In genomic region chr13:95500136-95500718, GRCh38 we compare ENCODE assay signal across 24 cellular contexts. TPM values are rescaled to one million over a fixed set of nuclear protein-coding genes. Genes with fewer than 3 reads are reported as not detected.
DNase-seq lines count a peak whose midpoint lies in the region; ATAC-seq and TF ChIP-seq lines count a peak whose summit lies in the region.
"Had no signal": no experiment of that assay in that cellular context is flagged by ENCODE, and none has a peak within 500 bp of the region (broad histone marks: within the 10 kb centered on the region; RNA-seq: fewer than 3 reads in every experiment).

No MANE protein-coding gene starts in this region.

- no TSS peak for BruUV-seq in PC-3 (replicated peaks; lab: Mats Ljungman, UMichigan)

- H3K27me3 ChIP-seq in layer of hippocampus (ENCODE audit: control insufficient read depth, insufficient read depth, low read length) = no peaks in the 10 kb centered on the region
- no peaks in the 10 kb centered on the region for H3K27me3 ChIP-seq in PC-3 (ENCODE audit: low read length)

- no peak for TF ChIP-seq POLR2A in lower leg skin (IDR thresholded peaks at IDR 0.05)

- H2AFZ ChIP-seq in PC-3 (ENCODE audit: low read length) = no peak overlapping the region
- H2AFZ ChIP-seq: PC-9 had no signal

- POLR2A ChIA-PET in PC-3 (lab: Charles Lee; ENCODE audit: unreplicated experiment) = no interaction called here

- no peaks in the 10 kb centered on the region for H3K4me1 ChIP-seq in PC-3 (ENCODE audit: insufficient read depth, low read length)
- H3K4me1 ChIP-seq: Caco-2, HAP-1 had no signal

- H3K4me3 ChIP-seq in lower leg skin (ENCODE audit: low read depth, poor library complexity, severe bottlenecking) (no peak overlapping the region), PC-3 (ENCODE audit: low read length) (no peak overlapping the region)
- H3K4me3 ChIP-seq: HAP-1, K562, PC-9 had no signal

- 71 to 81% methylated on average over 5 of the region's 5 CpGs for WGBS in lower leg skin, 2 donors

- DNase-seq in ELF-1 (ENCODE audit: low read depth, low spot score) (peak; percentile 75), M059J (ENCODE audit: low read depth) (peak; percentile 27), lower leg skin (ENCODE audit: low spot score in 2 of 2) (no peak), PC-3 (no peak), DMS 273 (lab: John Stamatoyannopoulos, UW; ENCODE audit: unreplicated experiment) (no peak)
- DNase-seq: Caco-2, DMS153, NCI-H1105 treated with DMSO at 0.1 percent for 48 hours, NCI-H1694, NCI-H2081 treated with DMSO at 0.1 percent for 48 hours, NCI-H2227 treated with DMSO at 0.1 percent for 48 hours, NCI-H524, NCI-H82, SIG-M5 had no signal

- H3F3A ChIP-seq in PC-3 (ENCODE audit: low read length, unreplicated experiment) = no peaks in the 10 kb centered on the region

- H3K79me2 ChIP-seq in PC-3 (ENCODE audit: low read length) = no peaks in the 10 kb centered on the region

- no peak overlapping the region for H3K4me2 ChIP-seq in PC-3 (ENCODE audit: low read length)
- H3K4me2 ChIP-seq: PC-9 had no signal

- no peaks in the 10 kb centered on the region for H4K20me1 ChIP-seq in PC-3 (ENCODE audit: low read length)

- intact Hi-C loops in lower leg skin (cut with DNase I; ENCODE audit: low total_unique reads) (no loop called here), PC-3 (cut with micrococcal nuclease) (no loop called here)

- TF ChIP-seq CTCF in lower leg skin (IDR thresholded peaks at IDR 0.05) = no peak
- no peak for TF ChIP-seq CTCF in PC-3 (conservative IDR thresholded peaks at IDR 0.05; ENCODE audit: low read depth, low read length)

- H3K9ac ChIP-seq in PC-3 (ENCODE audit: low read length) = no peak overlapping the region

- H3K27ac ChIP-seq in cingulate gyrus (ENCODE audit: low read depth, low read length) = peak overlapping the region; percentile 82
- peak overlapping the region; percentile 33 for H3K27ac ChIP-seq in layer of hippocampus (ENCODE audit: low read depth, low read length)
- no peak overlapping the region for H3K27ac ChIP-seq in PC-3 (ENCODE audit: low read length)
- H3K27ac ChIP-seq: PC-9, RWPE1 had no signal

- CTCF ChIA-PET in PC-3 (lab: Charles Lee) = no interaction called here

- no peaks in the 10 kb centered on the region for H3K9me2 ChIP-seq in PC-3 (replicated peaks; ENCODE audit: low read length)

- ATAC-seq in PC-3 (no peak), GM19455 (IDR thresholded peaks at IDR 0.05; ENCODE audit: unreplicated experiment) (no peak)
- ATAC-seq: K562 had no signal

- no peaks in the 10 kb centered on the region for H3K36me3 ChIP-seq in PC-3 (ENCODE audit: low read depth, low read length)
- H3K36me3 ChIP-seq: HAP-1 had no signal

- no peaks in the 10 kb centered on the region for H3K9me3 ChIP-seq in PC-3 (ENCODE audit: low read length)
- H3K9me3 ChIP-seq: Caco-2, HAP-1 had no signal

RNA-seq across cellular contexts. Expression of gene CLDN10, which starts 52.3 kb away (rescaled TPM):
- 0.25 and 0.39 TPM in 2 replicates for total RNA-seq in M059J (2014; rRNA removed; shearing (Covaris generic))
- total RNA-seq in lower leg skin = 10 to 100 TPM in 3 of 4 donors, 1 to 10 TPM in 1; 7.6 to 33.3 (median 19.9) TPM
- total RNA-seq in PC-3 (2014; rRNA removed) = not detected in 2 replicates
- total RNA-seq: A172, B cell, Caco-2, Daoy, K562, PC-9 had no signal

Comparison
In these comparisons a context has a peak if more than half of its experiments do, and no peak if none do; other contexts are left out.
1. DNase-seq: peak in ELF-1 (single experiment) and M059J (single experiment); none in lower leg skin (0 of 2), PC-3 (single experiment) and DMS 273 (single experiment).